In the genomic region with DNA sequence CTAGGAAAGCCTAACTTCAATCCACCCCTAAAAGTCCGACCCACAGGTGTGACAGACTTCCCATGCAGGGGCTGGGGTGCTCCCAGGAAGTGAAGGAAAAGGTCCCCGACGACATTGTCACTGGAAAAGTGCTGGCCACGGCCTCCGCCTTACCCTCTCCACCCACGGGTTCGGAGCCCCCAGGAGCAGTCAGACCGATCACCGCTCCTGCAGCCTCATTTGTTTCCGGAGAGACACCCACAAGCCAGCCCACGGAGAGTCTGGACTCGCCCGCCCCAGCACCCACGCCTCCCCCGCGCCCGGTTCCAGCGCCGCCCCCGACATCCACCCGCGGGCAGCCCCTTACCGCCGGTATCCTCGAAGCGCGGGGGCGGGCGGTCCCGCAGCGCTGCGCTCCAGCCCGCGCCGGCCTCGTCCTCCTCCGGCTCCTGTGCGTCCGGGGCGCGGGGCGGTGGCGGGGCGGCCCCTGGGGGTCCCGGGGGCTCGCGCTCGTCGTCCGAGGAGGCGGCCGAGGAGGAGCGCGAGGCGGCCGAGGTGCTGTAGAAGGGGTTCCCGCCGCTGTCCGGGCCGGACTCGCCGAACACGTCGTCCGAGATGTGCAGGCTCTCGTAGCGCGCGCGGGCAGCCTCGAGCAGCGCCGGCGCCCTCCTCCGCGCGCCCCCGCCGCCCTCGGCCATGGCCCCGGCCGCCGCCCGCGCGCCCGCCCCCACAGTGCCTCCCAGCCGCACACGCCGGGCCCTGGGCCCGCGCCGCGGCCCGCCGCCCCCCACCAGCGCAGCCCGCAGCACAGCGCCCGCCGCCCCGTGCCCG, we compare ENCODE assay signal across 2 cellular contexts.
A peak's percentile ranks its signal among the peaks of the same experiment; 100 is the strongest.
TF ChIP-seq lines count a peak whose summit lies in the region.

No MANE protein-coding gene starts in this region.

TF ChIP-seq in Ishikawa, 13 proteins besides CTCF, POLR2A, EP300 and RAD21 (continued from another document):
- TF ChIP-seq, protein P1, sequence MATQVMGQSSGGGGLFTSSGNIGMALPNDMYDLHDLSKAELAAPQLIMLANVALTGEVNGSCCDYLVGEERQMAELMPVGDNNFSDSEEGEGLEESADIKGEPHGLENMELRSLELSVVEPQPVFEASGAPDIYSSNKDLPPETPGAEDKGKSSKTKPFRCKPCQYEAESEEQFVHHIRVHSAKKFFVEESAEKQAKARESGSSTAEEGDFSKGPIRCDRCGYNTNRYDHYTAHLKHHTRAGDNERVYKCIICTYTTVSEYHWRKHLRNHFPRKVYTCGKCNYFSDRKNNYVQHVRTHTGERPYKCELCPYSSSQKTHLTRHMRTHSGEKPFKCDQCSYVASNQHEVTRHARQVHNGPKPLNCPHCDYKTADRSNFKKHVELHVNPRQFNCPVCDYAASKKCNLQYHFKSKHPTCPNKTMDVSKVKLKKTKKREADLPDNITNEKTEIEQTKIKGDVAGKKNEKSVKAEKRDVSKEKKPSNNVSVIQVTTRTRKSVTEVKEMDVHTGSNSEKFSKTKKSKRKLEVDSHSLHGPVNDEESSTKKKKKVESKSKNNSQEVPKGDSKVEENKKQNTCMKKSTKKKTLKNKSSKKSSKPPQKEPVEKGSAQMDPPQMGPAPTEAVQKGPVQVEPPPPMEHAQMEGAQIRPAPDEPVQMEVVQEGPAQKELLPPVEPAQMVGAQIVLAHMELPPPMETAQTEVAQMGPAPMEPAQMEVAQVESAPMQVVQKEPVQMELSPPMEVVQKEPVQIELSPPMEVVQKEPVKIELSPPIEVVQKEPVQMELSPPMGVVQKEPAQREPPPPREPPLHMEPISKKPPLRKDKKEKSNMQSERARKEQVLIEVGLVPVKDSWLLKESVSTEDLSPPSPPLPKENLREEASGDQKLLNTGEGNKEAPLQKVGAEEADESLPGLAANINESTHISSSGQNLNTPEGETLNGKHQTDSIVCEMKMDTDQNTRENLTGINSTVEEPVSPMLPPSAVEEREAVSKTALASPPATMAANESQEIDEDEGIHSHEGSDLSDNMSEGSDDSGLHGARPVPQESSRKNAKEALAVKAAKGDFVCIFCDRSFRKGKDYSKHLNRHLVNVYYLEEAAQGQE (IDR thresholded peaks at IDR 0.05; ENCODE audit: low read depth): no peak
- TF ChIP-seq ZBTB7A (IDR thresholded peaks at IDR 0.05; ENCODE audit: low read depth): peak; percentile 25; the same call in 1 of the 2 replicates

TF ChIP-seq in H1, 55 proteins besides CTCF, POLR2A, EP300 and RAD21 (continued from another document):
- TF ChIP-seq TAF7 (optimal IDR thresholded peaks at IDR 0.05; ENCODE audit: borderline replicate concordance, low read depth, low read length): no peak
- TF ChIP-seq FOSL1 (IDR thresholded peaks at IDR 0.05; ENCODE audit: insufficient read depth, low read depth, low read length): no peak
- no peak for TF ChIP-seq SIN3A (conservative IDR thresholded peaks at IDR 0.05 in 1 of 2, IDR thresholded peaks at IDR 0.05 in 1 of 2; ENCODE audit: low read depth in 1 of 2, low read length in 2 of 2)
- no peak for TF ChIP-seq SP2 (IDR thresholded peaks at IDR 0.05; ENCODE audit: low read length)
- no peak for TF ChIP-seq SIX5 (IDR thresholded peaks at IDR 0.05; ENCODE audit: low read depth, low read length)
TF ChIP-seq in H1: peak in this region for 2.
